ENCODE assay signal across 12 cellular contexts in the genomic region with DNA sequence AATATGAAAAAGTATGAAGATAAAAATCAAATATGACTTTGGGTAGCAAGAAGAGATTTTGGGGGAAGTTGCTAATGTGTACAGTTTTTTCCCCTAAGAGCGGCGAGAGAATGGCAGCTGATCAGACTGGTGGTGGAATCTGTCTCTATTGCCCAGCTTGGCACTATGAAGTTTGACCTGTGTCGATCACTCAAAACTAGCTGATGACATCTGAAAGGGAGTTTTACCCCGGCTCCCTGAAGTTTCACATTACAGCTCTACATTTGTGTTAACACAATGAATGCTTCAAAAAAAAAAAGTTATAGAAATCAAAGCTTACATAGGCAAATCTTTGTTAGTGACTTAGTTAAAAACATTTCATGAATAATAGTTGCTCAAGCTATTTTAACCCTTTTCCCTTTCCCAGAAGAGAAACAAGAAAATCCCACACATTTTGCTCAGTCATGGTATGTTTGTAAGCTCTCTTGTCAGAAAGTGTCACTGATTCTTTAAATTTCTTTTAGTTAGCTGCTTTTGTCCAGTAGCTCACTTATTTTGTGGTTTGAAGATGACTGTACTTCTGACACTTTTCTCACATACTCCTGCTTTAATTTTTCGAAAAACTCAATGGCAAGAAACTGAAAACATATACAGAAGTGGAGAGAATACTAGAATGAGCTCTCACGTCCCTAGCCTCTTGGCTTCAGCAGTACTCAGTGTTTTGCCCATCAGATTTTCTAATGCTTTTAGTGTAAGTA. TPM values are rescaled to one million over a fixed set of nuclear protein-coding genes. Genes with fewer than 3 reads are reported as not detected.
A peak's percentile ranks its signal among the peaks of the same experiment; 100 is the strongest.
DNase-seq lines count a peak whose midpoint lies in the region; ATAC-seq, FAIRE-seq and TF ChIP-seq lines count a peak whose summit lies in the region.
"Had no signal": no experiment of that assay in that cellular context is flagged by ENCODE, and none has a peak within 500 bp of the region (broad histone marks: within the 10 kb centered on the region; RNA-seq: fewer than 3 reads in every experiment).

No MANE protein-coding gene starts in this region.

- H2BK5ac ChIP-seq in H9 (ENCODE audit: insufficient read length, low read length), result no peak overlapping the region

- in situ Hi-C loops in transverse colon (cut with MboI; ENCODE audit: low pct_ligation_motif_present in 1 of 4, low pct_unique_long_range_greater_than_20kb in 1 of 4, low sequenced_read_pairs in 3 of 4), result no loop called here

- no peak overlapping the region for H3K4me3 Mint-ChIP-seq in H9
- no peak overlapping the region for H3K4me3 Mint-ChIP-seq in activated T-helper 1 cell treated with anti-CD3 and anti-CD28 coated beads, Interleukin-12 subunit alpha, Interleukin-12 subunit beta, Interleukin-2, Interleukin-4 antibody, amounts not matched to agents 30 ng/mL and 10 ng/mL and 1 ng/mL, durations not matched to agents 14 hours and 24 hours and 36 hours
- peak overlapping the region; percentile 56 for H3K4me3 Mint-ChIP-seq in natural killer cell
- H3K4me3 Mint-ChIP-seq: type B pancreatic cell had no signal

- H3K4ac ChIP-seq in H9 (ENCODE audit: low read depth, low read length), result no peak overlapping the region

- H3K27me3 ChIP-seq in H9 (ENCODE audit: insufficient read depth, low read length), result no peaks in the 10 kb centered on the region
- H3K27me3 ChIP-seq in transverse colon, result no peaks in the 10 kb centered on the region
- H3K27me3 ChIP-seq in tibial artery, result no peaks in the 10 kb centered on the region

- H3K27me3 Mint-ChIP-seq in H9 (ENCODE audit: low read depth) (no peaks in the 10 kb centered on the region), natural killer cell (ENCODE audit: low read depth in 2 of 2) (no peaks in the 10 kb centered on the region)
- H3K27me3 Mint-ChIP-seq in activated T-helper 1 cell treated with anti-CD3 and anti-CD28 coated beads, Interleukin-12 subunit alpha, Interleukin-12 subunit beta, Interleukin-2, Interleukin-4 antibody, amounts not matched to agents 30 ng/mL and 10 ng/mL and 1 ng/mL, durations not matched to agents 14 hours and 24 hours and 36 hours (ENCODE audit: insufficient read depth), result no peaks in the 10 kb centered on the region
- H3K27me3 Mint-ChIP-seq: type B pancreatic cell had no signal

- no peak overlapping the region for H2AK5ac ChIP-seq in H9 (ENCODE audit: insufficient read length, low read length)

- no peak overlapping the region for H4K91ac ChIP-seq in H9 (ENCODE audit: insufficient read length, low read depth, low read length)

- WGBS in H9 (ENCODE audit: extremely low coverage, insufficient read length, low lambda C conversion rate), result no CpG with 5 or more reads among the region's 6 CpGs
- WGBS in transverse colon (ENCODE audit: low coverage in 1 of 2), 2 donors, result 57 to 74% methylated on average over 6 of the region's 6 CpGs

- no peaks in the 10 kb centered on the region for H3K23me2 ChIP-seq in H9 (ENCODE audit: insufficient read length, low read depth, low read length, poor library complexity, severe bottlenecking)

- H3K9me3 ChIP-seq in H9 (ENCODE audit: control insufficient read depth, low read depth, low read length), result no peaks in the 10 kb centered on the region
- H3K9me3 ChIP-seq in transverse colon, result no peaks in the 10 kb centered on the region
- no peaks in the 10 kb centered on the region for H3K9me3 ChIP-seq in tibial artery
- H3K9me3 ChIP-seq: prostate gland had no signal

- no peak overlapping the region for H3K4me2 ChIP-seq in H9 (ENCODE audit: insufficient read depth, insufficient read length, low read length)

- H2AFZ ChIP-seq in H9 (ENCODE audit: low read length), result no peak overlapping the region

- intact Hi-C loops in activated T-helper 1 cell treated with anti-CD3 and anti-CD28 coated beads, Interleukin-12 subunit alpha, Interleukin-12 subunit beta, Interleukin-2, Interleukin-4 antibody, amounts not matched to agents 30 ng/mL and 10 ng/mL and 1 ng/mL, durations not matched to agents 14 hours and 24 hours and 36 hours (cut with micrococcal nuclease), result loop anchor here (1.0 to 5.0 kb wide), 8 partner anchors 9 to 1359 kb away; no protein-coding TSS in a partner anchor
- intact Hi-C loops in natural killer cell (cut with micrococcal nuclease), result loop anchor here (5.0 kb wide), 1 partner anchor 36 kb away; no protein-coding TSS in a partner anchor
- intact Hi-C loops in transverse colon (cut with DNase I; ENCODE audit: low total_unique reads), result no loop called here
- intact Hi-C loops in tibial artery (cut with DNase I; ENCODE audit: low total_unique reads), result no loop called here

- peaks cover 40 to 46% of the 10 kb centered on the region in 2 experiments for H3K4me1 Mint-ChIP-seq in H9
- peaks cover 74% of the 10 kb centered on the region for H3K4me1 Mint-ChIP-seq in activated T-helper 1 cell treated with anti-CD3 and anti-CD28 coated beads, Interleukin-12 subunit alpha, Interleukin-12 subunit beta, Interleukin-2, Interleukin-4 antibody, amounts not matched to agents 30 ng/mL and 10 ng/mL and 1 ng/mL, durations not matched to agents 14 hours and 24 hours and 36 hours (ENCODE audit: low read depth)
- peaks cover 84 to 87% of the 10 kb centered on the region in 2 donors for H3K4me1 Mint-ChIP-seq in natural killer cell

- peaks cover 2 to 3% of the 10 kb centered on the region in 2 experiments; a peak in 3 of 5 replicates for H3K9me3 Mint-ChIP-seq in H9
- H3K9me3 Mint-ChIP-seq in activated T-helper 1 cell treated with anti-CD3 and anti-CD28 coated beads, Interleukin-12 subunit alpha, Interleukin-12 subunit beta, Interleukin-2, Interleukin-4 antibody, amounts not matched to agents 30 ng/mL and 10 ng/mL and 1 ng/mL, durations not matched to agents 14 hours and 24 hours and 36 hours, result no peaks in the 10 kb centered on the region
- peaks cover 0 to under 1% of the 10 kb centered on the region in 2 donors for H3K9me3 Mint-ChIP-seq in natural killer cell

- H3K79me2 ChIP-seq in H9 (ENCODE audit: insufficient read depth, low read length), result peaks cover 77% of the 10 kb centered on the region

- ATAC-seq in natural killer cell (peak; percentile 44 to 56 (median 49)), HG02763 (IDR thresholded peaks at IDR 0.05; ENCODE audit: unreplicated experiment) (no peak)

- H3K14ac ChIP-seq in H9 (ENCODE audit: insufficient read depth, low read length), result no peak overlapping the region

- H3K4me3 ChIP-seq in transverse colon (no peak overlapping the region), tibial artery (no peak overlapping the region)
- H3K4me3 ChIP-seq: prostate gland had no signal

- no peak for TF ChIP-seq EP300 in transverse colon (IDR thresholded peaks at IDR 0.05; ENCODE audit: low read depth)

- no peak overlapping the region for H3K56ac ChIP-seq in H9 (ENCODE audit: insufficient read length, low read depth, low read length)

- H3K36me3 ChIP-seq in transverse colon, result no peaks in the 10 kb centered on the region
- no peaks in the 10 kb centered on the region for H3K36me3 ChIP-seq in tibial artery
- H3K36me3 ChIP-seq: prostate gland had no signal

- no peak overlapping the region for H4K8ac ChIP-seq in H9 (replicated peaks; ENCODE audit: insufficient read length, low read depth, low read length)

- H3K79me1 ChIP-seq in H9 (ENCODE audit: insufficient read depth, low read depth, low read length, poor library complexity, severe bottlenecking), result peaks cover 3% of the 10 kb centered on the region

- H3K27ac ChIP-seq in H9 (ENCODE audit: insufficient read length, low read depth, low read length) (no peak overlapping the region), transverse colon (no peak overlapping the region), tibial artery (no peak overlapping the region)
- H3K27ac ChIP-seq: prostate gland, VCaP had no signal

- no peak overlapping the region for H3K18ac ChIP-seq in H9 (ENCODE audit: insufficient read length, low read depth, low read length)

- no peak overlapping the region for H3K9ac ChIP-seq in H9 (ENCODE audit: extremely low read depth, insufficient read length, low read length)

- DNase-seq in GM18507 (ENCODE audit: extremely low spot score, insufficient read length, low read depth) (no peak), H9 (no peak), natural killer cell (no peak), transverse colon (no peak), tibial artery (no peak)
- DNase-seq in activated T-helper 1 cell treated with anti-CD3 and anti-CD28 coated beads, Interleukin-12 subunit alpha, Interleukin-12 subunit beta, Interleukin-2, Interleukin-4 antibody, amounts not matched to agents 30 ng/mL and 10 ng/mL and 1 ng/mL, durations not matched to agents 14 hours and 24 hours and 36 hours (ENCODE audit: low spot score), result no peak
- DNase-seq in NK-92 treated with Interleukin-12 subunit alpha and Interleukin-12 subunit beta, amount 100 ng/mL, for 24 hours (lab: John Stamatoyannopoulos, UW), result no peak
- DNase-seq: erythroblast had no signal

- no peak overlapping the region for H2BK15ac ChIP-seq in H9 (ENCODE audit: low read depth, low read length)

- H3K4me1 ChIP-seq in H9 (ENCODE audit: insufficient read depth, low read length) (no peaks in the 10 kb centered on the region), transverse colon (peaks cover 17 to 75% (median 42%) of the 10 kb centered on the region in 4 donors), tibial artery (peaks cover 0 to 88% (median 39%) of the 10 kb centered on the region in 4 donors)

- no peak overlapping the region for H2BK120ac ChIP-seq in H9 (ENCODE audit: low read depth, low read length, poor library complexity, severe bottlenecking)

- H3K23ac ChIP-seq in H9 (ENCODE audit: insufficient read length, low read depth, low read length), result no peak overlapping the region

- peak overlapping the region in 2 of 3 experiments; percentile 16 to 32; a peak in 2 of 7 replicates for H3K27ac Mint-ChIP-seq in H9
- peak overlapping the region; percentile 79 for H3K27ac Mint-ChIP-seq in activated T-helper 1 cell treated with anti-CD3 and anti-CD28 coated beads, Interleukin-12 subunit alpha, Interleukin-12 subunit beta, Interleukin-2, Interleukin-4 antibody, amounts not matched to agents 30 ng/mL and 10 ng/mL and 1 ng/mL, durations not matched to agents 14 hours and 24 hours and 36 hours
- peak overlapping the region; percentile 80 to 85 for H3K27ac Mint-ChIP-seq in natural killer cell

- no peak overlapping the region for H2BK12ac ChIP-seq in H9 (ENCODE audit: insufficient read length, low read depth, low read length)

- no peak overlapping the region for H2BK20ac ChIP-seq in H9 (ENCODE audit: low read depth, low read length, poor library complexity, severe bottlenecking)

- H4K5ac ChIP-seq in H9 (ENCODE audit: insufficient read length, low read depth, low read length), result no peak overlapping the region

- TF ChIP-seq POLR2A in transverse colon (IDR thresholded peaks at IDR 0.05), result no peak

- H4K20me1 ChIP-seq in H9 (ENCODE audit: control insufficient read depth, insufficient read depth, insufficient read length), result no peaks in the 10 kb centered on the region

- H3T11ph ChIP-seq in H9 (ENCODE audit: low read length), result no peak overlapping the region

- TF ChIP-seq CTCF in H9 (conservative IDR thresholded peaks at IDR 0.05) (no peak), natural killer cell (IDR thresholded peaks at IDR 0.05) (no peak), transverse colon (IDR thresholded peaks at IDR 0.05) (no peak), tibial artery (IDR thresholded peaks at IDR 0.05) (no peak)

- peaks cover 2 to 14% (median 3%) of the 10 kb centered on the region in 3 experiments; a peak in 4 of 7 replicates for H3K36me3 Mint-ChIP-seq in H9 (ENCODE audit: insufficient read depth in 1 of 3, low read depth in 3 of 3)
- H3K36me3 Mint-ChIP-seq in activated T-helper 1 cell treated with anti-CD3 and anti-CD28 coated beads, Interleukin-12 subunit alpha, Interleukin-12 subunit beta, Interleukin-2, Interleukin-4 antibody, amounts not matched to agents 30 ng/mL and 10 ng/mL and 1 ng/mL, durations not matched to agents 14 hours and 24 hours and 36 hours (ENCODE audit: low read depth), result peaks cover 13% of the 10 kb centered on the region
- no peaks in the 10 kb centered on the region for H3K36me3 Mint-ChIP-seq in natural killer cell

- peak; percentile 87 for FAIRE-seq in GM18507 (lab: Jason Lieb, UNC)

RNA-seq across cellular contexts. Expression of a gene that starts 41.3 kb away (rescaled TPM):
- 73.6 and 76.6 TPM in 2 replicates for total RNA-seq in H9 (2021)
- 66.5 and 68.1 TPM in 2 replicates for total RNA-seq in activated T-helper 1 cell treated with anti-CD3 and anti-CD28 coated beads, Interleukin-12 subunit alpha, Interleukin-12 subunit beta, Interleukin-2, Interleukin-4 antibody, amounts not matched to agents 30 ng/mL and 10 ng/mL and 1 ng/mL, durations not matched to agents 14 hours and 24 hours and 36 hours
- total RNA-seq in natural killer cell, result 100 to 1,000 TPM; 149 to 166 (median 153) TPM
- 100 to 1,000 TPM in 2 of 4 donors, 10 to 100 TPM in 2; 71.5 to 116 (median 90.9) TPM for total RNA-seq in transverse colon

Comparison
In these comparisons a context has a peak if more than half of its experiments do, and no peak if none do; other contexts are left out.
1. H3K27ac Mint-ChIP-seq: peak in every context shown above with its lines; median percentile 82 in natural killer cell; 79 in activated T-helper 1 cell treated with anti-CD3 and anti-CD28 coated beads, Interleukin-12 subunit alpha, Interleukin-12 subunit beta, Interleukin-2, Interleukin-4 antibody, amounts not matched to agents 30 ng/mL and 10 ng/mL and 1 ng/mL, durations not matched to agents 14 hours and 24 hours and 36 hours; 24 in H9.
2. intact Hi-C loops: an anchor here in activated T-helper 1 cell treated with anti-CD3 and anti-CD28 coated beads, Interleukin-12 subunit alpha, Interleukin-12 subunit beta, Interleukin-2, Interleukin-4 antibody, amounts not matched to agents 30 ng/mL and 10 ng/mL and 1 ng/mL, durations not matched to agents 14 hours and 24 hours and 36 hours (1.0 to 5.0 kb wide) and natural killer cell (5.0 kb wide); none called in transverse colon and tibial artery.